In genomic region chr2:233079473-233079877, GRCh38 we compare ENCODE assay signal across 10 cellular contexts. TPM values are rescaled to one million over a fixed set of nuclear protein-coding genes. Genes with fewer than 3 reads are reported as not detected.
DNase-seq lines count a peak whose midpoint lies in the region; ATAC-seq and TF ChIP-seq lines count a peak whose summit lies in the region.
"Had no signal": no experiment of that assay in that cellular context is flagged by ENCODE, and none has a peak within 500 bp of the region (broad histone marks: within the 10 kb centered on the region; RNA-seq: fewer than 3 reads in every experiment).

No MANE protein-coding gene starts in this region.

- POLR2A ChIA-PET in activated naive CD8-positive, alpha-beta T cell treated with anti-CD3 and anti-CD28 coated beads, Interleukin-2, amount 10 ng/mL, durations not matched to agents 7 days and 5 days (lab: Charles Lee): interaction anchor here (1.3 to 7.7 kb wide), 3 partner anchors 19 to 63 kb away, joined by 3 to 123 read pairs (median 4); partner anchors contain the start of gene INPP5D

- H3K9me3 ChIP-seq in transverse colon: no peaks in the 10 kb centered on the region

- peaks cover 2% of the 10 kb centered on the region for H3K9me3 Mint-ChIP-seq in activated naive CD4-positive, alpha-beta T cell treated with anti-CD3 and anti-CD28 coated beads for 36 hours
- no peaks in the 10 kb centered on the region for H3K9me3 Mint-ChIP-seq in activated naive CD8-positive, alpha-beta T cell treated with anti-CD3 and anti-CD28 coated beads, Interleukin-2, amount 10 ng/mL, durations not matched to agents 7 days and 5 days

- in situ Hi-C loops in transverse colon (cut with MboI; ENCODE audit: low pct_ligation_motif_present in 1 of 4, low pct_unique_long_range_greater_than_20kb in 1 of 4, low sequenced_read_pairs in 3 of 4): no loop called here

- no peak overlapping the region for H3K4me3 ChIP-seq in transverse colon

- peaks cover 27% of the 10 kb centered on the region for H3K36me3 Mint-ChIP-seq in activated naive CD4-positive, alpha-beta T cell treated with anti-CD3 and anti-CD28 coated beads for 36 hours (ENCODE audit: low read depth)
- peaks cover 45% of the 10 kb centered on the region for H3K36me3 Mint-ChIP-seq in activated naive CD8-positive, alpha-beta T cell treated with anti-CD3 and anti-CD28 coated beads, Interleukin-2, amount 10 ng/mL, durations not matched to agents 7 days and 5 days

- 47 to 52% methylated on average over 5 to 10 of the region's 10 CpGs for WGBS in transverse colon (ENCODE audit: low coverage in 1 of 2), 2 donors

- intact Hi-C loops in activated naive CD4-positive, alpha-beta T cell treated with anti-CD3 and anti-CD28 coated beads for 36 hours (cut with micrococcal nuclease): no loop called here
- intact Hi-C loops in transverse colon (cut with DNase I; ENCODE audit: low total_unique reads): no loop called here

- H3K4me1 ChIP-seq in transverse colon: peaks cover 0 to 72% (median 14%) of the 10 kb centered on the region in 4 donors

- no peaks in the 10 kb centered on the region for H3K36me3 ChIP-seq in transverse colon

- TF ChIP-seq POLR2A in transverse colon (IDR thresholded peaks at IDR 0.05): no peak

- H3K4me3 Mint-ChIP-seq in activated naive CD4-positive, alpha-beta T cell treated with anti-CD3 and anti-CD28 coated beads for 36 hours: peak overlapping the region; percentile 49
- peak overlapping the region; percentile 74 for H3K4me3 Mint-ChIP-seq in activated naive CD8-positive, alpha-beta T cell treated with anti-CD3 and anti-CD28 coated beads, Interleukin-2, amount 10 ng/mL, durations not matched to agents 7 days and 5 days

- no peaks in the 10 kb centered on the region for H3K27me3 ChIP-seq in transverse colon

- no peaks in the 10 kb centered on the region for H3K27me3 Mint-ChIP-seq in activated naive CD4-positive, alpha-beta T cell treated with anti-CD3 and anti-CD28 coated beads for 36 hours (ENCODE audit: low read depth)
- no peaks in the 10 kb centered on the region for H3K27me3 Mint-ChIP-seq in activated naive CD8-positive, alpha-beta T cell treated with anti-CD3 and anti-CD28 coated beads, Interleukin-2, amount 10 ng/mL, durations not matched to agents 7 days and 5 days

- no peak for TF ChIP-seq CTCF in transverse colon (IDR thresholded peaks at IDR 0.05)

- ATAC-seq in HG03378 (IDR thresholded peaks at IDR 0.05; ENCODE audit: unreplicated experiment): peak; percentile 41
- ATAC-seq in activated naive CD8-positive, alpha-beta T cell treated with anti-CD3 and anti-CD28 coated beads, Interleukin-2, amount 10 ng/mL, durations not matched to agents 7 days and 5 days (ENCODE audit: low read depth): peak; percentile 41
- ATAC-seq in GM18519 (IDR thresholded peaks at IDR 0.05; ENCODE audit: low FRiP score, unreplicated experiment): no peak

- no peak for TF ChIP-seq EP300 in transverse colon (IDR thresholded peaks at IDR 0.05; ENCODE audit: low read depth)

- peaks cover 62% of the 10 kb centered on the region for H3K4me1 Mint-ChIP-seq in activated naive CD4-positive, alpha-beta T cell treated with anti-CD3 and anti-CD28 coated beads for 36 hours (ENCODE audit: low read depth)
- H3K4me1 Mint-ChIP-seq in activated naive CD8-positive, alpha-beta T cell treated with anti-CD3 and anti-CD28 coated beads, Interleukin-2, amount 10 ng/mL, durations not matched to agents 7 days and 5 days: peaks cover 67% of the 10 kb centered on the region

- DNase-seq in activated naive CD4-positive, alpha-beta T cell treated with anti-CD3 and anti-CD28 coated beads for 36 hours: peak; percentile 48
- no peak for DNase-seq in activated naive CD4-positive, alpha-beta T cell treated with Interleukin-2 at 50 U/mL for 16 hours
- peak; percentile 61 for DNase-seq in activated naive CD8-positive, alpha-beta T cell treated with anti-CD3 and anti-CD28 coated beads, Interleukin-2, amount 10 ng/mL, durations not matched to agents 7 days and 5 days
- peak; percentile 56 for DNase-seq in transverse colon
- no peak for DNase-seq in effector CD8-positive, alpha-beta T cell (lab: John Stamatoyannopoulos, UW)
- DNase-seq in nucleus accumbens (lab: John Stamatoyannopoulos, UW): no peak

- peak overlapping the region; percentile 46 to 83 (median 73) for H3K27ac ChIP-seq in transverse colon

- H3K27ac Mint-ChIP-seq in activated naive CD4-positive, alpha-beta T cell treated with anti-CD3 and anti-CD28 coated beads for 36 hours: peak overlapping the region; percentile 84
- peak overlapping the region; percentile 90 for H3K27ac Mint-ChIP-seq in activated naive CD8-positive, alpha-beta T cell treated with anti-CD3 and anti-CD28 coated beads, Interleukin-2, amount 10 ng/mL, durations not matched to agents 7 days and 5 days

- CTCF ChIA-PET in activated naive CD4-positive, alpha-beta T cell treated with anti-CD3 and anti-CD28 coated beads for 36 hours (lab: Charles Lee): interaction anchor here (0.8 to 5.3 kb wide), 2 partner anchors 19 to 26 kb away, joined by 3 to 41 read pairs; partner anchors contain the start of gene INPP5D

RNA-seq across cellular contexts. Expression of gene INPP5D, which starts 19.3 kb away (rescaled TPM):
- total RNA-seq in activated naive CD4-positive, alpha-beta T cell treated with anti-CD3 and anti-CD28 coated beads for 36 hours: 10 to 100 TPM; 50.9 to 51.0 TPM
- total RNA-seq in activated naive CD8-positive, alpha-beta T cell treated with anti-CD3 and anti-CD28 coated beads, Interleukin-2, amount 10 ng/mL, durations not matched to agents 7 days and 5 days: 100 to 1,000 TPM; 129 to 135 TPM
- total RNA-seq in transverse colon: 10 to 100 TPM in 3 of 4 donors, 1 to 10 TPM in 1; 7.8 to 40.4 (median 26.1) TPM

RNA-seq across cellular contexts. Expression of gene NEU2, which starts 47.0 kb away (rescaled TPM):
- total RNA-seq in activated naive CD4-positive, alpha-beta T cell treated with anti-CD3 and anti-CD28 coated beads for 36 hours: not detected
- not detected for total RNA-seq in activated naive CD8-positive, alpha-beta T cell treated with anti-CD3 and anti-CD28 coated beads, Interleukin-2, amount 10 ng/mL, durations not matched to agents 7 days and 5 days
- total RNA-seq in transverse colon: under 1 TPM in 1 of 4 donors, not detected in 3; 0.41 TPM
- total RNA-seq: activated CD8-positive, alpha-beta memory T cell treated with anti-CD3 and anti-CD28 coated beads for 36 hours; glomerular endothelial cell had no signal

Comparison
In these comparisons a context has a peak if more than half of its experiments do, and no peak if none do; other contexts are left out.
1. DNase-seq: peak in activated naive CD4-positive, alpha-beta T cell treated with anti-CD3 and anti-CD28 coated beads for 36 hours (single experiment), activated naive CD8-positive, alpha-beta T cell treated with anti-CD3 and anti-CD28 coated beads, Interleukin-2, amount 10 ng/mL, durations not matched to agents 7 days and 5 days (single experiment) and transverse colon (single experiment); none in activated naive CD4-positive, alpha-beta T cell treated with Interleukin-2 at 50 U/mL for 16 hours (single experiment), effector CD8-positive, alpha-beta T cell (single experiment) and nucleus accumbens (0 of 56).